In genomic region chr9:131126059-131126426, GRCh38 we compare ENCODE assay signal across 8 cellular contexts. TPM values are rescaled to one million over a fixed set of nuclear protein-coding genes. Genes with fewer than 3 reads are reported as not detected.
A peak's percentile ranks its signal among the peaks of the same experiment; 100 is the strongest.
DNase-seq lines count a peak whose midpoint lies in the region; ATAC-seq and TF ChIP-seq lines count a peak whose summit lies in the region.

No MANE protein-coding gene starts in this region.

- DNase-seq in T-helper 17 cell = no peak
- no peak for DNase-seq in foreskin fibroblast
- no peak for DNase-seq in sigmoid colon
- no peak for DNase-seq in central memory CD4-positive, alpha-beta T cell
- no peak for DNase-seq in NOMO-1 treated with DMSO at 0.1 percent for 48 hours (lab: John Stamatoyannopoulos, UW; ENCODE audit: unreplicated experiment)

- H3K4me1 ChIP-seq in sigmoid colon = peaks cover 0 to 22% (median 19%) of the 10 kb centered on the region in 4 donors

- H3K27me3 ChIP-seq in sigmoid colon = no peaks in the 10 kb centered on the region

- no peak for TF ChIP-seq EP300 in sigmoid colon (IDR thresholded peaks at IDR 0.05)

- H3K4me3 ChIP-seq in foreskin fibroblast (ENCODE audit: low read depth in 1 of 2, low read length in 2 of 2) (peak overlapping the region; percentile 89 to 99), sigmoid colon (peak overlapping the region; percentile 75 to 83 (median 78))

- intact Hi-C loops in sigmoid colon (cut with DNase I) = no loop called here

- H3K27ac Mint-ChIP-seq in T-helper 17 cell = peak overlapping the region; percentile 96

- 0 to 1% methylated on average over 11 of the region's 11 CpGs for WGBS in sigmoid colon, 2 donors

- TF ChIP-seq CTCF in foreskin fibroblast (IDR thresholded peaks at IDR 0.05; ENCODE audit: low read depth, low read length) (no peak), sigmoid colon (IDR thresholded peaks at IDR 0.05) (no peak)

- H3K36me3 ChIP-seq in sigmoid colon = peaks cover 3 to 39% (median 33%) of the 10 kb centered on the region in 4 donors

- H3K4me3 Mint-ChIP-seq in T-helper 17 cell = peak overlapping the region; percentile 97

- ATAC-seq in GM18870 (IDR thresholded peaks at IDR 0.05; ENCODE audit: unreplicated experiment) (peak; percentile 10), T-helper 17 cell (no peak), GM21529 (IDR thresholded peaks at IDR 0.05; ENCODE audit: unreplicated experiment) (no peak), GM19395 (IDR thresholded peaks at IDR 0.05; ENCODE audit: unreplicated experiment) (no peak)

- peak overlapping the region; percentile 82 to 91 (median 86) for H3K27ac ChIP-seq in sigmoid colon

- peaks cover 4% of the 10 kb centered on the region for H3K36me3 Mint-ChIP-seq in T-helper 17 cell (ENCODE audit: low read depth)

- H3K9me3 ChIP-seq in T-helper 17 cell (ENCODE audit: control insufficient read depth, low read length, poor library complexity, severe bottlenecking) (no peaks in the 10 kb centered on the region), sigmoid colon (no peaks in the 10 kb centered on the region)

- peaks cover 14% of the 10 kb centered on the region for H3K4me1 Mint-ChIP-seq in T-helper 17 cell

- TF ChIP-seq POLR2A in sigmoid colon (IDR thresholded peaks at IDR 0.05) = no peak

- H3K27me3 Mint-ChIP-seq in T-helper 17 cell = no peaks in the 10 kb centered on the region

RNA-seq across cellular contexts. Expression of gene NUP214, which starts 0.7 kb away (rescaled TPM):
- total RNA-seq in T-helper 17 cell (100 to 1,000 TPM; 105 to 107 TPM), sigmoid colon (10 to 100 TPM; 28.5 to 87.5 (median 38.9) TPM)
- 10 to 100 TPM in 2 of 3 donors, 1 to 10 TPM in 1; 9.2 to 22.0 (median 21.0) TPM for polyA plus RNA-seq in sigmoid colon

RNA-seq across cellular contexts. Expression of gene AIF1L, which starts 29.7 kb away (rescaled TPM):
- total RNA-seq in T-helper 17 cell (under 1 TPM in 1 of 2 donors, not detected in 1; 0.22 TPM), sigmoid colon (10 to 100 TPM in 1 of 4 donors, 1 to 10 TPM in 3; 2.5 to 11.6 (median 3.9) TPM)
- polyA plus RNA-seq in sigmoid colon = 1 to 10 TPM; 2.4 to 3.9 (median 3.2) TPM
